In the genomic region with DNA sequence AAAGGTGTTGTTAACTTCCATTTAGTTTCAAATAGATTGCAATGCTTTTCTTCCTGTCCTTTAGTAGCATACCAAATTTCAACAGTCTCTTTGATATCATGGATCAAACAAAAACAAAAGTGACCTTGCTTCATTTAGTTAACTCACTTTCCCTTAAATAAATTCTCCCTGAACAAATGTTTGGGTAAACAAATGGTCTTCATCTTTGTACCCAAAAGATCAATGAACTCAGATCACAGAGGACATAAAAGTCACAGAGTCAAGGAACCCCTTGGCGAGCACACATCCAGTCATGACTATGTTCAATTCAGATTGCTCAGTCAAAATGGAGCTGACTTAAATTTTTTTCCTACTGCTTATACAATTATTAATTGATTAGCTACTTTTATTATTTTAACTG, we compare ENCODE assay signal across 2 cellular contexts.
A peak's percentile ranks its signal among the peaks of the same experiment; 100 is the strongest.
TF ChIP-seq lines count a peak whose summit lies in the region.

No MANE protein-coding gene starts in this region.

TF ChIP-seq in GM23338, 12 proteins besides CTCF, POLR2A, EP300 and RAD21 (continued from another document):
- no peak for TF ChIP-seq ETS1 (IDR thresholded peaks at IDR 0.05)
TF ChIP-seq in GM23338: peak in this region for 0.

TF ChIP-seq in HepG2, 621 proteins besides CTCF, POLR2A, EP300 and RAD21 (continued from another document and continues in another):
- TF ChIP-seq, protein P1, sequence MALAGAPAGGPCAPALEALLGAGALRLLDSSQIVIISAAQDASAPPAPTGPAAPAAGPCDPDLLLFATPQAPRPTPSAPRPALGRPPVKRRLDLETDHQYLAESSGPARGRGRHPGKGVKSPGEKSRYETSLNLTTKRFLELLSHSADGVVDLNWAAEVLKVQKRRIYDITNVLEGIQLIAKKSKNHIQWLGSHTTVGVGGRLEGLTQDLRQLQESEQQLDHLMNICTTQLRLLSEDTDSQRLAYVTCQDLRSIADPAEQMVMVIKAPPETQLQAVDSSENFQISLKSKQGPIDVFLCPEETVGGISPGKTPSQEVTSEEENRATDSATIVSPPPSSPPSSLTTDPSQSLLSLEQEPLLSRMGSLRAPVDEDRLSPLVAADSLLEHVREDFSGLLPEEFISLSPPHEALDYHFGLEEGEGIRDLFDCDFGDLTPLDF (CRISPR knock-in tag; IDR thresholded peaks at IDR 0.05): no peak
- peak; percentile 49; the same call in 1 of the 2 replicates for TF ChIP-seq LCORL (IDR thresholded peaks at IDR 0.05)
- TF ChIP-seq LCORL (CRISPR knock-in tag; IDR thresholded peaks at IDR 0.05): 0 out of 2 replicates have a peak, but pooled peaks have one; percentile 19
- TF ChIP-seq RARA (CRISPR knock-in tag; IDR thresholded peaks at IDR 0.05): peak; percentile 71; the same call in 1 of the 2 replicates
- TF ChIP-seq, protein P2, sequence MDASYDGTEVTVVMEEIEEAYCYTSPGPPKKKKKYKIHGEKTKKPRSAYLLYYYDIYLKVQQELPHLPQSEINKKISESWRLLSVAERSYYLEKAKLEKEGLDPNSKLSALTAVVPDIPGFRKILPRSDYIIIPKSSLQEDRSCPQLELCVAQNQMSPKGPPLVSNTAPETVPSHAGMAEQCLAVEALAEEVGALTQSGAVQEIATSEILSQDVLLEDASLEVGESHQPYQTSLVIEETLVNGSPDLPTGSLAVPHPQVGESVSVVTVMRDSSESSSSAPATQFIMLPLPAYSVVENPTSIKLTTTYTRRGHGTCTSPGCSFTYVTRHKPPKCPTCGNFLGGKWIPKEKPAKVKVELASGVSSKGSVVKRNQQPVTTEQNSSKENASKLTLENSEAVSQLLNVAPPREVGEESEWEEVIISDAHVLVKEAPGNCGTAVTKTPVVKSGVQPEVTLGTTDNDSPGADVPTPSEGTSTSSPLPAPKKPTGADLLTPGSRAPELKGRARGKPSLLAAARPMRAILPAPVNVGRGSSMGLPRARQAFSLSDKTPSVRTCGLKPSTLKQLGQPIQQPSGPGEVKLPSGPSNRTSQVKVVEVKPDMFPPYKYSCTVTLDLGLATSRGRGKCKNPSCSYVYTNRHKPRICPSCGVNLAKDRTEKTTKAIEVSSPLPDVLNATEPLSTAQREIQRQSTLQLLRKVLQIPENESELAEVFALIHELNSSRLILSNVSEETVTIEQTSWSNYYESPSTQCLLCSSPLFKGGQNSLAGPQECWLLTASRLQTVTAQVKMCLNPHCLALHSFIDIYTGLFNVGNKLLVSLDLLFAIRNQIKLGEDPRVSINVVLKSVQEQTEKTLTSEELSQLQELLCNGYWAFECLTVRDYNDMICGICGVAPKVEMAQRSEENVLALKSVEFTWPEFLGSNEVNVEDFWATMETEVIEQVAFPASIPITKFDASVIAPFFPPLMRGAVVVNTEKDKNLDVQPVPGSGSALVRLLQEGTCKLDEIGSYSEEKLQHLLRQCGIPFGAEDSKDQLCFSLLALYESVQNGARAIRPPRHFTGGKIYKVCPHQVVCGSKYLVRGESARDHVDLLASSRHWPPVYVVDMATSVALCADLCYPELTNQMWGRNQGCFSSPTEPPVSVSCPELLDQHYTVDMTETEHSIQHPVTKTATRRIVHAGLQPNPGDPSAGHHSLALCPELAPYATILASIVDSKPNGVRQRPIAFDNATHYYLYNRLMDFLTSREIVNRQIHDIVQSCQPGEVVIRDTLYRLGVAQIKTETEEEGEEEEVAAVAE (CRISPR knock-in tag; IDR thresholded peaks at IDR 0.05; ENCODE audit: borderline replicate concordance): no peak
- TF ChIP-seq ZEB1 (IDR thresholded peaks at IDR 0.05; ENCODE audit: insufficient replicate concordance, low read depth): no peak
- no peak for TF ChIP-seq ZNF7 (CRISPR knock-in tag; IDR thresholded peaks at IDR 0.05)
- no peak for TF ChIP-seq NFE2 (CRISPR knock-in tag; IDR thresholded peaks at IDR 0.05)
- TF ChIP-seq, protein P3, sequence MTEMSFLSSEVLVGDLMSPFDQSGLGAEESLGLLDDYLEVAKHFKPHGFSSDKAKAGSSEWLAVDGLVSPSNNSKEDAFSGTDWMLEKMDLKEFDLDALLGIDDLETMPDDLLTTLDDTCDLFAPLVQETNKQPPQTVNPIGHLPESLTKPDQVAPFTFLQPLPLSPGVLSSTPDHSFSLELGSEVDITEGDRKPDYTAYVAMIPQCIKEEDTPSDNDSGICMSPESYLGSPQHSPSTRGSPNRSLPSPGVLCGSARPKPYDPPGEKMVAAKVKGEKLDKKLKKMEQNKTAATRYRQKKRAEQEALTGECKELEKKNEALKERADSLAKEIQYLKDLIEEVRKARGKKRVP (CRISPR knock-in tag; IDR thresholded peaks at IDR 0.05): 0 out of 4 replicates have a peak, but pooled peaks of 1 of the 2 experiments have one; percentile 30
- no peak for TF ChIP-seq ZC3H13 (CRISPR knock-in tag; IDR thresholded peaks at IDR 0.05)
- peak; percentile 88 for TF ChIP-seq MED1 (CRISPR knock-in tag; IDR thresholded peaks at IDR 0.05)
- no peak for TF ChIP-seq AKNA (CRISPR knock-in tag; IDR thresholded peaks at IDR 0.05; ENCODE audit: borderline replicate concordance)
- peak; percentile 32; the same call in 1 of the 2 replicates for TF ChIP-seq ZNF264 (CRISPR knock-in tag; IDR thresholded peaks at IDR 0.05)
- TF ChIP-seq EHMT2 (IDR thresholded peaks at IDR 0.05; ENCODE audit: borderline replicate concordance, low read depth, low read length): peak; percentile 56; the same call in 1 of the 2 replicates
- TF ChIP-seq, protein P4, sequence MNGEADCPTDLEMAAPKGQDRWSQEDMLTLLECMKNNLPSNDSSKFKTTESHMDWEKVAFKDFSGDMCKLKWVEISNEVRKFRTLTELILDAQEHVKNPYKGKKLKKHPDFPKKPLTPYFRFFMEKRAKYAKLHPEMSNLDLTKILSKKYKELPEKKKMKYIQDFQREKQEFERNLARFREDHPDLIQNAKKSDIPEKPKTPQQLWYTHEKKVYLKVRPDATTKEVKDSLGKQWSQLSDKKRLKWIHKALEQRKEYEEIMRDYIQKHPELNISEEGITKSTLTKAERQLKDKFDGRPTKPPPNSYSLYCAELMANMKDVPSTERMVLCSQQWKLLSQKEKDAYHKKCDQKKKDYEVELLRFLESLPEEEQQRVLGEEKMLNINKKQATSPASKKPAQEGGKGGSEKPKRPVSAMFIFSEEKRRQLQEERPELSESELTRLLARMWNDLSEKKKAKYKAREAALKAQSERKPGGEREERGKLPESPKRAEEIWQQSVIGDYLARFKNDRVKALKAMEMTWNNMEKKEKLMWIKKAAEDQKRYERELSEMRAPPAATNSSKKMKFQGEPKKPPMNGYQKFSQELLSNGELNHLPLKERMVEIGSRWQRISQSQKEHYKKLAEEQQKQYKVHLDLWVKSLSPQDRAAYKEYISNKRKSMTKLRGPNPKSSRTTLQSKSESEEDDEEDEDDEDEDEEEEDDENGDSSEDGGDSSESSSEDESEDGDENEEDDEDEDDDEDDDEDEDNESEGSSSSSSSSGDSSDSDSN (CRISPR knock-in tag; IDR thresholded peaks at IDR 0.05): no peak
- peak; percentile 91 for TF ChIP-seq HNF4A (CRISPR knock-in tag; IDR thresholded peaks at IDR 0.05)
- TF ChIP-seq ZBTB40 (IDR thresholded peaks at IDR 0.05): no peak
- no peak for TF ChIP-seq ZBTB40 (CRISPR knock-in tag; IDR thresholded peaks at IDR 0.05)
- TF ChIP-seq, protein P5, sequence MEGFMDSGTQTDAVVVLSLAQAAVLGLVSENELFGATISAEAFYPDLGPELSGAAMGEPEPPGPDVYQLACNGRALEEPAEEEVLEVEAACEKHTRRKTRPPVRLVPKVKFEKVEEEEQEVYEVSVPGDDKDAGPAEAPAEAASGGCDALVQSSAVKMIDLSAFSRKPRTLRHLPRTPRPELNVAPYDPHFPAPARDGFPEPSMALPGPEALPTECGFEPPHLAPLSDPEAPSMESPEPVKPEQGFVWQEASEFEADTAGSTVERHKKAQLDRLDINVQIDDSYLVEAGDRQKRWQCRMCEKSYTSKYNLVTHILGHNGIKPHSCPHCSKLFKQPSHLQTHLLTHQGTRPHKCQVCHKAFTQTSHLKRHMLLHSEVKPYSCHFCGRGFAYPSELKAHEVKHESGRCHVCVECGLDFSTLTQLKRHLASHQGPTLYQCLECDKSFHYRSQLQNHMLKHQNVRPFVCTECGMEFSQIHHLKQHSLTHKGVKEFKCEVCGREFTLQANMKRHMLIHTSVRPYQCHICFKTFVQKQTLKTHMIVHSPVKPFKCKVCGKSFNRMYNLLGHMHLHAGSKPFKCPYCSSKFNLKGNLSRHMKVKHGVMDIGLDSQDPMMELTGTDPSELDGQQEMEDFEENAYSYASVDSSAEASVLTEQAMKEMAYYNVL (CRISPR knock-in tag; IDR thresholded peaks at IDR 0.05; ENCODE audit: borderline replicate concordance): no peak
- no peak for TF ChIP-seq ZNF101 (CRISPR knock-in tag; IDR thresholded peaks at IDR 0.05; ENCODE audit: borderline replicate concordance, low read depth)
- no peak for TF ChIP-seq MATR3 (CRISPR knock-in tag; IDR thresholded peaks at IDR 0.05)
- TF ChIP-seq KDM6A (CRISPR knock-in tag; IDR thresholded peaks at IDR 0.05; ENCODE audit: low read depth): peak; percentile 64
- peak; percentile 72 for TF ChIP-seq NR2F6 (IDR thresholded peaks at IDR 0.05)
- peak; percentile 60; the same call in 1 of the 2 replicates for TF ChIP-seq NR2F6 (CRISPR knock-in tag; IDR thresholded peaks at IDR 0.05)
- peak; percentile 77; the same call in 1 of the 2 replicates for TF ChIP-seq SIX1 (CRISPR knock-in tag; IDR thresholded peaks at IDR 0.05; ENCODE audit: borderline replicate concordance)
- TF ChIP-seq POLR2AphosphoS2 (IDR thresholded peaks at IDR 0.05; ENCODE audit: low read depth, low read length): no peak
